Comparison of ENCODE assay signal across 12 cellular contexts in the genomic region with DNA sequence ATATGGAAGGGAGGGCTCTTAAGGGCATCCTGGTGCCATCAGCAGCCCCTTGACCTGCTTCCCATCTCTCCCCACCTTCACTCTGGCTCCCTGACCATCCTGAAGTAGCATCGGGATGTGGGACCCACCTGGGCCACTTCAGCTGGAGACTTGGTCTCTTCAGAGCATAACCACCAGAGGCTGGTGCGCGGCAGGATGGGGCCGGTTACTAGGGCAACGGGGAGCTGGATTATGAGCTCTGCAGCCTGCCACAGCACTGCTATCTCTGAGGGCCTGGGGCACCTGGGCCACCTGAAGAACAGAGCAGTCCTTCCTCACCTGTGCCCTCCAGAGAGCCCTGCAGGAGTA.
DNase-seq lines count a peak whose midpoint lies in the region; ATAC-seq, FAIRE-seq and TF ChIP-seq lines count a peak whose summit lies in the region.
"Had no signal": no experiment of that assay in that cellular context is flagged by ENCODE, and none has a peak within 500 bp of the region (broad histone marks: within the 10 kb centered on the region; RNA-seq: fewer than 3 reads in every experiment).

No MANE protein-coding gene starts in this region.

- intact Hi-C loops in kidney (cut with DNase I): no loop called here

- no peak for TF ChIP-seq CTCF in kidney (IDR thresholded peaks at IDR 0.05; ENCODE audit: borderline replicate concordance, extremely low read depth, insufficient read depth)

- ATAC-seq in HG02885 (IDR thresholded peaks at IDR 0.05; ENCODE audit: poor library complexity, unreplicated experiment) (no peak), GM21786 (IDR thresholded peaks at IDR 0.05; ENCODE audit: unreplicated experiment) (no peak)

- DNase-seq in NCI-H510A (lab: John Stamatoyannopoulos, UW): peak; percentile 20
- DNase-seq in NCI-H510A treated with DMSO at 0.1 percent for 48 hours (lab: John Stamatoyannopoulos, UW): no peak
- DNase-seq in RCC 7860 (ENCODE audit: low spot score): peak; percentile 53
- DNase-seq in kidney: peak; percentile 73
- no peak for DNase-seq in activated CD4-positive, alpha-beta T cell treated with anti-CD3 and anti-CD28 coated beads for 4 hours
- DNase-seq: activated CD8-positive, alpha-beta memory T cell treated with anti-CD3 and anti-CD28 coated beads, Interleukin-2, amount 50 U/mL, for 4 hours; NCI-H526 treated with DMSO at 0.1 percent for 48 hours; SJCRH30 had no signal

- H3K9me3 ChIP-seq in kidney (ENCODE audit: control insufficient read depth in 1 of 2, low read length in 2 of 2): no peaks in the 10 kb centered on the region
- H3K9me3 ChIP-seq: SJCRH30 had no signal

- H3K4me1 ChIP-seq in kidney (ENCODE audit: control insufficient read depth in 1 of 2, insufficient read depth in 1 of 2, low read depth in 1 of 2, low read length in 2 of 2): peaks cover 7 to 9% of the 10 kb centered on the region in 2 donors

- H3K36me3 ChIP-seq in kidney (ENCODE audit: control insufficient read depth in 1 of 2, insufficient read depth in 2 of 2, low read length in 2 of 2): no peaks in the 10 kb centered on the region

- no peak for FAIRE-seq in RCC 7860 (lab: Jason Lieb, UNC)
- no peak for FAIRE-seq in kidney (lab: Jason Lieb, UNC)
- FAIRE-seq: GM12892 had no signal

- H3K27ac ChIP-seq in kidney (ENCODE audit: low read depth in 2 of 2, low read length in 2 of 2) (no peak overlapping the region), temporal lobe (ENCODE audit: low read depth, low read length) (peak overlapping the region; percentile 76)
- H3K27ac ChIP-seq: SJCRH30 had no signal

- H3K9ac ChIP-seq in kidney (ENCODE audit: low read length in 2 of 2): no peak overlapping the region

- no peak overlapping the region for H3K4me3 ChIP-seq in kidney (ENCODE audit: low read length in 2 of 2)
- H3K4me3 ChIP-seq: SJCRH30 had no signal

Comparison
In these comparisons a context has a peak if more than half of its experiments do, and no peak if none do; other contexts are left out.
1. DNase-seq: peak in NCI-H510A (single experiment), RCC 7860 (single experiment) and kidney (single experiment); none in NCI-H510A treated with DMSO at 0.1 percent for 48 hours (single experiment) and activated CD4-positive, alpha-beta T cell treated with anti-CD3 and anti-CD28 coated beads for 4 hours (0 of 2).